In the genomic region with DNA sequence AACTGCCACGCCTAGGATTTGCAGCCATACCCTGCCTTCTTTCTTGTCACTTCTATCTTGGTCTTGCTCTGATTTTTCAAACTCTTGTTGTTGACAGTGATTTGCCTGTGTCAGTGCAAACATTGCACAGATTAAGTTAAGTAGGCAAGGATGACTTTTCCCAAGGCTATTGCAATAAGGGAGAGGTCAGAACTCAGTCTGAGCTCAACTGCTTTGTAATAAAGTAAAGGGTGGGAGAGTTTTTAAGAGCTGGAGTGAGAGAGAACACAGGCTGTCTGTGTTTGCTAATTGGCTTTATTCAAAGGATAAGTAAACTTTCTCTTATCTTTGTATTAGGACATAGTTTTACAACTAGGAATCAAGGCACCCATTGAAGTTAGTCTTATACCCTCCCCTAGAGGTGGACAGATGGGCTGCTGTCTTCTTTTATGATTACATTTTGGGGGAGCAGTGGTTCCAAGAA, we compare ENCODE assay signal across 16 cellular contexts.
"Had no signal": no experiment of that assay in that cellular context is flagged by ENCODE, and none has a peak within 500 bp of the region (broad histone marks: within the 10 kb centered on the region; RNA-seq: fewer than 3 reads in every experiment).

No MANE protein-coding gene starts in this region.

- H3K4me3 ChIP-seq: dorsolateral prefrontal cortex, esophagus muscularis mucosa, lower lobe of right lung, pancreas, thyroid gland, uterus had no signal

- DNase-seq: activated CD4-positive, alpha-beta memory T cell treated with anti-CD3 and anti-CD28 coated beads, Interleukin-2, amount 10 ng/mL, durations not matched to agents 7 days and 5 days; activated CD4-positive, alpha-beta T cell treated with anti-CD3 and anti-CD28 coated beads for 36 hours; activated naive CD4-positive, alpha-beta T cell treated with anti-CD3 and anti-CD28 coated beads, Interleukin-2, amount 50 U/mL, for 16 hours; activated T-cell treated with anti-CD3 and anti-CD28 coated beads, Interleukin-2, amount 50 U/mL, for 24 hours; dorsolateral prefrontal cortex; immature natural killer cell; lower lobe of right lung; midbrain; naive B cell; pancreas; stimulated activated CD4-positive, alpha-beta T cell treated with anti-CD3 and anti-CD28 coated beads, Interleukin-12 subunit alpha, Interleukin-12 subunit beta, amount 100 ng/mL, for 4 hours; T-helper 17 cell; thyroid gland; uterus had no signal

- ATAC-seq: activated CD4-positive, alpha-beta T cell treated with anti-CD3 and anti-CD28 coated beads for 36 hours; lower lobe of right lung; pancreas; stimulated activated effector memory CD8-positive, alpha-beta T cell treated with anti-CD3 and anti-CD28 coated beads, Interleukin-12 subunit alpha, Interleukin-12 subunit beta, amount 100 ng/mL, for 72 hours; T-helper 17 cell had no signal
